ENCODE assay signal across 27 cellular contexts in genomic region chr12:75099215-75099614, GRCh38.
"Had no signal": no experiment of that assay in that cellular context is flagged by ENCODE, and none has a peak within 500 bp of the region (broad histone marks: within the 10 kb centered on the region; RNA-seq: fewer than 3 reads in every experiment).

No MANE protein-coding gene starts in this region.

- H3K9me3 Mint-ChIP-seq: mesothelial cell of epicardium; naive thymus-derived CD4-positive, alpha-beta T cell; nephron; neural progenitor cell; stimulated activated memory B cell treated with anti-CD40 and anti-IgM and Interleukin-4, amounts not matched to agents 10 μg/mL and 1 μg/mL and 100 μg/mL, for 72 hours; type B pancreatic cell had no signal

- H3K4me1 ChIP-seq: gastroesophageal sphincter, heart left ventricle, neural progenitor cell, parathyroid adenoma, prostate gland, sigmoid colon, spleen, testis, tibial artery had no signal

- FAIRE-seq: kidney had no signal

- H3K27me3 Mint-ChIP-seq: stimulated activated memory B cell treated with anti-CD40 and anti-IgM and Interleukin-4, amounts not matched to agents 10 μg/mL and 1 μg/mL and 100 μg/mL, for 72 hours; type B pancreatic cell had no signal

- H3K9me3 ChIP-seq: gastroesophageal sphincter, heart left ventricle, mucosa of descending colon, prostate gland, sigmoid colon, spleen, testis, tibial artery had no signal

- ATAC-seq: gastroesophageal sphincter; heart left ventricle; left lobe of liver; mucosa of descending colon; naive thymus-derived CD4-positive, alpha-beta T cell; right cardiac atrium; stimulated activated memory B cell treated with anti-CD40 and anti-IgM and Interleukin-4, amounts not matched to agents 10 μg/mL and 1 μg/mL and 100 μg/mL, for 72 hours; stimulated activated naive CD8-positive, alpha-beta T cell treated with anti-CD3 and anti-CD28 coated beads, Interleukin-15, Interleukin-2, amounts not matched to agents 100 U/mL and 50 U/mL, for 24 hours had no signal

- H3K4me1 Mint-ChIP-seq: naive thymus-derived CD4-positive, alpha-beta T cell; nephron; neural progenitor cell; stimulated activated memory B cell treated with anti-CD40 and anti-IgM and Interleukin-4, amounts not matched to agents 10 μg/mL and 1 μg/mL and 100 μg/mL, for 72 hours had no signal

- H3K9ac ChIP-seq: neural progenitor cell, parathyroid adenoma had no signal

- H3K4me3 Mint-ChIP-seq: mesothelial cell of epicardium; naive thymus-derived CD4-positive, alpha-beta T cell; nephron; neural progenitor cell; stimulated activated memory B cell treated with anti-CD40 and anti-IgM and Interleukin-4, amounts not matched to agents 10 μg/mL and 1 μg/mL and 100 μg/mL, for 72 hours; type B pancreatic cell had no signal

- H3K79me2 ChIP-seq: hepatocyte, parathyroid adenoma had no signal

- H2AFZ ChIP-seq: hepatocyte, neural progenitor cell, parathyroid adenoma had no signal

- DNase-seq: dorsolateral prefrontal cortex; effector CD4-positive, alpha-beta T cell; heart left ventricle; kidney; mesenchymal stem cell; mucosa of descending colon; naive thymus-derived CD4-positive, alpha-beta T cell; right cardiac atrium; sigmoid colon; spleen; stimulated activated CD4-positive, alpha-beta T cell treated with anti-CD3 and anti-CD28 coated beads, Interleukin-4, amount 100 ng/mL, for 4 hours; stimulated activated naive CD8-positive, alpha-beta T cell treated with anti-CD3 and anti-CD28 coated beads, Interleukin-15, Interleukin-2, amounts not matched to agents 100 U/mL and 50 U/mL, for 24 hours; substantia nigra; testis; tibial artery had no signal

- H3K4me2 ChIP-seq: hepatocyte, neural progenitor cell had no signal

- H3K27ac ChIP-seq: dorsolateral prefrontal cortex, gastroesophageal sphincter, heart left ventricle, hepatocyte, neural progenitor cell, parathyroid adenoma, prostate gland, sigmoid colon, skin epidermis, spleen, testis, tibial artery had no signal

- H3K27ac Mint-ChIP-seq: mesothelial cell of epicardium; naive thymus-derived CD4-positive, alpha-beta T cell; nephron; neural progenitor cell; stimulated activated memory B cell treated with anti-CD40 and anti-IgM and Interleukin-4, amounts not matched to agents 10 μg/mL and 1 μg/mL and 100 μg/mL, for 72 hours; type B pancreatic cell had no signal

- H3K27me3 ChIP-seq: dorsolateral prefrontal cortex, gastroesophageal sphincter, heart left ventricle, hepatocyte, neural progenitor cell, sigmoid colon, spleen, testis, tibial artery had no signal

- H3K4me3 ChIP-seq: dorsolateral prefrontal cortex, gastroesophageal sphincter, heart left ventricle, hepatocyte, lung, mucosa of descending colon, neural progenitor cell, prostate gland, sigmoid colon, skin epidermis, spleen, testis, tibial artery had no signal

- H3K36me3 Mint-ChIP-seq: mesothelial cell of epicardium; naive thymus-derived CD4-positive, alpha-beta T cell; neural progenitor cell; stimulated activated memory B cell treated with anti-CD40 and anti-IgM and Interleukin-4, amounts not matched to agents 10 μg/mL and 1 μg/mL and 100 μg/mL, for 72 hours; type B pancreatic cell had no signal

- H3K36me3 ChIP-seq: gastroesophageal sphincter, heart left ventricle, neural progenitor cell, prostate gland, sigmoid colon, spleen, tibial artery had no signal
